ENCODE assay signal across 18 cellular contexts in genomic region chr11:125078016-125078415, GRCh38. TPM values are rescaled to one million over a fixed set of nuclear protein-coding genes. Genes with fewer than 3 reads are reported as not detected.
DNase-seq lines count a peak whose midpoint lies in the region; ATAC-seq and TF ChIP-seq lines count a peak whose summit lies in the region.
"Had no signal": no experiment of that assay in that cellular context is flagged by ENCODE, and none has a peak within 500 bp of the region (broad histone marks: within the 10 kb centered on the region; RNA-seq: fewer than 3 reads in every experiment).

No MANE protein-coding gene starts in this region.

- H2BK5ac ChIP-seq in IMR-90 (ENCODE audit: low read depth, low read length, poor library complexity, severe bottlenecking) = no peak overlapping the region
- H2BK5ac ChIP-seq in mesenchymal stem cell (ENCODE audit: low read depth, low read length, poor library complexity, severe bottlenecking) = no peak overlapping the region

- no peak overlapping the region for H4K5ac ChIP-seq in IMR-90 (ENCODE audit: low read depth, low read length)

- no peak overlapping the region for H3K9ac ChIP-seq in BLaER1 treated with 17β-estradiol and CSF1 and Interleukin-3, amounts not matched to agents 10 nM and 100 nM
- H3K9ac ChIP-seq in IMR-90 (ENCODE audit: low read depth, low read length) = no peak overlapping the region
- H3K9ac ChIP-seq in mesenchymal stem cell (ENCODE audit: low read length) = no peak overlapping the region

- TF ChIP-seq POLR2A in IMR-90 (IDR thresholded peaks at IDR 0.05; ENCODE audit: low read depth, low read length) = no peak

- 98% methylated on average over 7 of the region's 11 CpGs; no CpG with 5 or more reads in 1 of the 2 experiments for WGBS in IMR-90 (ENCODE audit: extremely low coverage in 2 of 2, insufficient read length in 1 of 2), 2 experiments
- WGBS in mesenchymal stem cell = 97% methylated on average over 11 of the region's 11 CpGs

- intact Hi-C loops in IMR-90 (cut with micrococcal nuclease) = no loop called here

- BruUV-seq in IMR-90 (replicated peaks; lab: Mats Ljungman, UMichigan) = no TSS peak

- CTCF ChIA-PET in IMR-90 (lab: Yijun Ruan, JAX) = interaction anchor here (1.0 kb wide), 1 partner anchor 13 kb away, joined by 4 read pairs; no protein-coding TSS in a partner anchor

- H2BK12ac ChIP-seq in mesenchymal stem cell (ENCODE audit: low read length in 2 of 2) = no peak overlapping the region

- H2BK20ac ChIP-seq in IMR-90 (ENCODE audit: low read depth, low read length) = no peak overlapping the region

- no peak for TF ChIP-seq RAD21 in IMR-90 (IDR thresholded peaks at IDR 0.05; ENCODE audit: low read length)

- no peak overlapping the region for H3K56ac ChIP-seq in IMR-90 (ENCODE audit: extremely low read depth, insufficient read depth, low read length)

- in situ Hi-C loops in IMR-90 (cut with MboI; ENCODE audit: low sequenced_read_pairs) = no loop called here

- no peak for DNase-seq in IMR-90
- DNase-seq in mesenchymal stem cell = no peak
- no peak for DNase-seq in cortex of kidney (lab: John Stamatoyannopoulos, UW)
- DNase-seq in DMS 273 treated with DMSO at 0.1 percent for 48 hours (lab: John Stamatoyannopoulos, UW) = no peak
- DNase-seq: ACHN, BE2C, Calu3, DMS53, DND-41, EL, H9, KBM-7 had no signal

- H3K27ac ChIP-seq in BLaER1 treated with 17β-estradiol and CSF1 and Interleukin-3, amounts not matched to agents 10 nM and 100 nM = no peak overlapping the region
- H3K27ac ChIP-seq in IMR-90 (ENCODE audit: insufficient read depth, low read length) (no peak overlapping the region), mesenchymal stem cell (ENCODE audit: low read length, poor library complexity, severe bottlenecking) (no peak overlapping the region)
- H3K27ac ChIP-seq: HL-60 had no signal

- H3K4ac ChIP-seq in IMR-90 (ENCODE audit: low read depth, low read length) = no peak overlapping the region
- no peak overlapping the region for H3K4ac ChIP-seq in mesenchymal stem cell (ENCODE audit: low read depth in 1 of 2, low read length in 2 of 2)

- H3K9me1 ChIP-seq in IMR-90 (ENCODE audit: insufficient read depth, low read length) = peaks cover 11% of the 10 kb centered on the region; the same call in 1 of the 2 replicates

- H3K23ac ChIP-seq in IMR-90 (ENCODE audit: low read depth, low read length) = no peak overlapping the region
- no peak overlapping the region for H3K23ac ChIP-seq in mesenchymal stem cell (ENCODE audit: low read length in 2 of 2)

- peak overlapping the region; percentile 3 to 49 (median 33); a peak in 18 of 22 replicates for H3K4me2 ChIP-seq in BLaER1 treated with 17β-estradiol and CSF1 and Interleukin-3, amounts not matched to agents 10 nM and 100 nM
- no peak overlapping the region for H3K4me2 ChIP-seq in IMR-90 (ENCODE audit: low read depth, low read length)
- no peak overlapping the region for H3K4me2 ChIP-seq in mesenchymal stem cell (ENCODE audit: low read length, poor library complexity, severe bottlenecking)

- H3K27me3 ChIP-seq in BLaER1 treated with 17β-estradiol and CSF1 and Interleukin-3, amounts not matched to agents 10 nM and 100 nM = no peaks in the 10 kb centered on the region
- no peaks in the 10 kb centered on the region; the same call in 1 of the 2 replicates for H3K27me3 ChIP-seq in IMR-90 (ENCODE audit: control insufficient read depth, insufficient read depth, low read length)
- H3K27me3 ChIP-seq in mesenchymal stem cell (ENCODE audit: control insufficient read depth in 1 of 2, insufficient read depth in 1 of 2, low read length in 2 of 2) = no peaks in the 10 kb centered on the region

- H2AFZ ChIP-seq in IMR-90 (replicated peaks; ENCODE audit: low read length, poor library complexity) (no peak overlapping the region), mesenchymal stem cell (ENCODE audit: low read depth, low read length) (no peak overlapping the region)

- H3K14ac ChIP-seq in IMR-90 (replicated peaks; ENCODE audit: low read depth, low read length) (no peak overlapping the region), mesenchymal stem cell (ENCODE audit: low read length in 2 of 2) (no peak overlapping the region)

- H2BK15ac ChIP-seq in IMR-90 (ENCODE audit: low read depth, low read length) = no peak overlapping the region
- no peak overlapping the region for H2BK15ac ChIP-seq in mesenchymal stem cell (ENCODE audit: low read depth, poor library complexity, severe bottlenecking)

- dilution Hi-C loops in IMR-90 (cut with HindIII; ENCODE audit: low sequenced_read_pairs, unreplicated experiment) = no loop called here

- peaks cover 0 to 87% (median 0%) of the 10 kb centered on the region in 11 experiments; a peak in 7 of 22 replicates for H3K36me3 ChIP-seq in BLaER1 treated with 17β-estradiol and CSF1 and Interleukin-3, amounts not matched to agents 10 nM and 100 nM
- H3K36me3 ChIP-seq in IMR-90 (ENCODE audit: control insufficient read depth, insufficient read depth, low read length) (no peaks in the 10 kb centered on the region), mesenchymal stem cell (ENCODE audit: control insufficient read depth in 1 of 2, insufficient read depth in 2 of 2, low read depth in 1 of 2, low read length in 2 of 2) (no peaks in the 10 kb centered on the region)
- H3K36me3 ChIP-seq: BE2C had no signal

- H4K20me1 ChIP-seq in BLaER1 treated with 17β-estradiol and CSF1 and Interleukin-3, amounts not matched to agents 10 nM and 100 nM = 0 out of 22 replicates have a peak, but pooled peaks cover 0 to 3% (median 0%) of the 10 kb centered on the region in 11 experiments
- H4K20me1 ChIP-seq in IMR-90 (ENCODE audit: insufficient read depth, low read length) = no peaks in the 10 kb centered on the region

- no peaks in the 10 kb centered on the region for H3K79me1 ChIP-seq in IMR-90 (ENCODE audit: low read depth in 1 of 2, low read length in 2 of 2)
- no peaks in the 10 kb centered on the region for H3K79me1 ChIP-seq in mesenchymal stem cell (replicated peaks; ENCODE audit: low read length, poor library complexity, severe bottlenecking)

- H2AK9ac ChIP-seq in IMR-90 (replicated peaks; ENCODE audit: low read depth, low read length, poor library complexity) = peak overlapping the region; percentile 39

- H3K18ac ChIP-seq in IMR-90 (ENCODE audit: low read depth, low read length) = no peak overlapping the region
- no peak overlapping the region for H3K18ac ChIP-seq in mesenchymal stem cell (ENCODE audit: low read depth in 1 of 2, low read length in 2 of 2)

- POLR2A ChIA-PET in IMR-90 (lab: Charles Lee; ENCODE audit: unreplicated experiment) = no interaction called here

- no peak overlapping the region for H3K4me3 ChIP-seq in BLaER1 treated with 17β-estradiol and CSF1 and Interleukin-3, amounts not matched to agents 10 nM and 100 nM
- H3K4me3 ChIP-seq in IMR-90 (ENCODE audit: insufficient read depth, low read depth, low read length) (no peak overlapping the region), mesenchymal stem cell (ENCODE audit: insufficient read depth in 1 of 2, low read depth in 1 of 2, low read length in 2 of 2) (no peak overlapping the region)
- H3K4me3 ChIP-seq: GM12878 had no signal

- no peak for TF ChIP-seq CTCF in IMR-90 (conservative IDR thresholded peaks at IDR 0.05; ENCODE audit: low read depth, low read length)

- H4K91ac ChIP-seq in IMR-90 (ENCODE audit: insufficient read depth, low read depth, low read length) (no peak overlapping the region), mesenchymal stem cell (ENCODE audit: low read length) (peak overlapping the region; percentile 2)

- H4K8ac ChIP-seq in IMR-90 (ENCODE audit: low read depth in 2 of 2, low read length in 2 of 2) = no peak overlapping the region
- H4K8ac ChIP-seq in mesenchymal stem cell (ENCODE audit: low read length) = no peak overlapping the region

- ATAC-seq in IMR-90 (ENCODE audit: low read depth) (no peak), HG03196 (IDR thresholded peaks at IDR 0.05; ENCODE audit: unreplicated experiment) (no peak)
- ATAC-seq: CD8-positive, alpha-beta T cell; GM12878 had no signal

- H2BK120ac ChIP-seq in IMR-90 (ENCODE audit: low read depth, low read length) (no peak overlapping the region), mesenchymal stem cell (ENCODE audit: low read depth, low read length) (no peak overlapping the region)

- H3K4me1 ChIP-seq in BLaER1 treated with 17β-estradiol and CSF1 and Interleukin-3, amounts not matched to agents 10 nM and 100 nM = peaks cover 35 to 80% (median 47%) of the 10 kb centered on the region in 10 experiments
- H3K4me1 ChIP-seq in IMR-90 (ENCODE audit: control insufficient read depth, insufficient read depth, low read length) (peaks cover 5% of the 10 kb centered on the region; the same call in 1 of the 2 replicates), mesenchymal stem cell (ENCODE audit: control insufficient read depth, insufficient read depth, low read depth, low read length) (peaks cover 17% of the 10 kb centered on the region)
- H3K4me1 ChIP-seq: BE2C had no signal

- H3K9me3 ChIP-seq in BLaER1 treated with 17β-estradiol and CSF1 and Interleukin-3, amounts not matched to agents 10 nM and 100 nM (replicated peaks in 1 of 11) = no peaks in the 10 kb centered on the region
- H3K9me3 ChIP-seq in IMR-90 (ENCODE audit: control insufficient read depth, insufficient read depth, low read length) (no peaks in the 10 kb centered on the region), mesenchymal stem cell (ENCODE audit: control insufficient read depth, low read length) (no peaks in the 10 kb centered on the region)
- H3K9me3 ChIP-seq: BE2C had no signal

- H2AK5ac ChIP-seq in IMR-90 (ENCODE audit: low read depth, low read length) (no peak overlapping the region), mesenchymal stem cell (ENCODE audit: low read length, severe bottlenecking) (no peak overlapping the region)

RNA-seq across cellular contexts. Expression of gene SLC37A2, which starts 14.9 kb away (rescaled TPM):
- total RNA-seq in IMR-90 (2012; rRNA removed) = 0.72 and 0.83 TPM in 2 replicates
- polyA plus RNA-seq in IMR-90 (2012; rRNA removed) = 1.1 and 1.5 TPM in 2 replicates
- 0.83 and 1.4 TPM in 2 replicates for polyA plus RNA-seq in IMR-90 (2012; cell fraction: cytosol; rRNA removed)
- polyA plus RNA-seq in IMR-90 (2012; cell fraction: nucleus; rRNA removed; ENCODE audit: low replicate concordance) = 2.5 and 4.2 TPM in 2 replicates
- polyA plus RNA-seq in mesenchymal stem cell (2013, experiment 1 of 2) = 1.3 TPM
- polyA plus RNA-seq in mesenchymal stem cell (2013, experiment 2 of 2) = 1.7 TPM
- total RNA-seq: G401 had no signal

RNA-seq across cellular contexts. Expression of gene TMEM218, which starts 33.4 kb away (rescaled TPM):
- total RNA-seq in IMR-90 (2012; rRNA removed) = 19.4 and 24.4 TPM in 2 replicates
- polyA plus RNA-seq in IMR-90 (2012; rRNA removed) = 17.7 and 23.0 TPM in 2 replicates
- polyA plus RNA-seq in IMR-90 (2012; cell fraction: cytosol; rRNA removed) = 22.3 and 22.4 TPM in 2 replicates
- 16.7 and 47.5 TPM in 2 replicates for polyA plus RNA-seq in IMR-90 (2012; cell fraction: nucleus; rRNA removed; ENCODE audit: low replicate concordance)
- 19.4 TPM for polyA plus RNA-seq in mesenchymal stem cell (2013, experiment 1 of 2)
- polyA plus RNA-seq in mesenchymal stem cell (2013, experiment 2 of 2) = 18.8 TPM

Comparison
In these comparisons a context has a peak if more than half of its experiments do, and no peak if none do; other contexts are left out.
1. H3K4me2 ChIP-seq: peak in BLaER1 treated with 17β-estradiol and CSF1 and Interleukin-3, amounts not matched to agents 10 nM and 100 nM (11 of 11); none in IMR-90 (single experiment) and mesenchymal stem cell (single experiment).